ENCODE assay signal across 15 cellular contexts in the genomic region with DNA sequence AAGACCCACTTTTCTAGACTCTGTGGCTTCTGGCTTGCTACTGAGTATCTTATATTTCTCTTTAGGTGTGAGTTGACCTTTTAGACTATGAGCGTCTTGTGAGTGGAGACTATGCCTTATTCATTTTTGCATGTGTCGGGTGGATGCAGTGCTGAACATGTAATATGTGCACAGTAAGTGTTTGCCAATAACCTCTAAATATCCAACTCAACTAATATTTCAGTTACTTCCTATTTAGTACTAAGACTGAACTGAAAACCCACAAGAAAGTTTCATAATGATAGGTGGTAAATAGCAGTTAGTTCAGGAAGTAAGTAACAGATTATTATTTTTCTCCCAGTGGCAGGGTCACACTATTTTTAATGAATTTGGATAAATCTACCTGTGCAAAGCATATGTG.
DNase-seq lines count a peak whose midpoint lies in the region; ATAC-seq and TF ChIP-seq lines count a peak whose summit lies in the region.
"Had no signal": no experiment of that assay in that cellular context is flagged by ENCODE, and none has a peak within 500 bp of the region (broad histone marks: within the 10 kb centered on the region; RNA-seq: fewer than 3 reads in every experiment).

No MANE protein-coding gene starts in this region.

- H3K4me3 ChIP-seq in DND-41 (ENCODE audit: low read depth in 1 of 2, low read length in 2 of 2) (no peak overlapping the region), OCI-LY1 (ENCODE audit: low read depth, low read length, poor library complexity, severe bottlenecking) (no peak overlapping the region), mesenchymal stem cell (ENCODE audit: insufficient read depth in 1 of 2, low read depth in 1 of 2, low read length in 2 of 2) (no peak overlapping the region), uterus (no peak overlapping the region)
- H3K4me3 ChIP-seq: ovary had no signal

- no peaks in the 10 kb centered on the region for H3K36me3 ChIP-seq in DND-41 (ENCODE audit: insufficient read depth, low read length)
- no peaks in the 10 kb centered on the region for H3K36me3 ChIP-seq in OCI-LY1 (ENCODE audit: insufficient read depth, low read length)
- no peaks in the 10 kb centered on the region for H3K36me3 ChIP-seq in mesenchymal stem cell (ENCODE audit: control insufficient read depth in 1 of 2, insufficient read depth in 2 of 2, low read depth in 1 of 2, low read length in 2 of 2)
- no peaks in the 10 kb centered on the region for H3K36me3 ChIP-seq in uterus
- H3K36me3 ChIP-seq: ovary had no signal

- H2BK15ac ChIP-seq in mesenchymal stem cell (ENCODE audit: low read depth, poor library complexity, severe bottlenecking): no peak overlapping the region

- no peak for DNase-seq in DND-41
- DNase-seq in mesenchymal stem cell: no peak
- DNase-seq in uterus: no peak
- no peak for DNase-seq in HCEC 1CT
- DNase-seq: anterior cingulate cortex; effector CD8-positive, alpha-beta T cell; IMR-90; NCI-H524 treated with DMSO at 0.1 percent for 48 hours; ovary; stimulated activated CD4-positive, alpha-beta T cell treated with anti-CD3 and anti-CD28 coated beads, Interleukin-2, amount 100 ng/mL, for 48 hours; substantia nigra had no signal

- H3K4ac ChIP-seq in mesenchymal stem cell (ENCODE audit: low read depth in 1 of 2, low read length in 2 of 2): no peak overlapping the region

- H3K18ac ChIP-seq in mesenchymal stem cell (ENCODE audit: low read depth in 1 of 2, low read length in 2 of 2): no peak overlapping the region

- H3K79me1 ChIP-seq in mesenchymal stem cell (replicated peaks; ENCODE audit: low read length, poor library complexity, severe bottlenecking): no peaks in the 10 kb centered on the region

- H2BK12ac ChIP-seq in mesenchymal stem cell (ENCODE audit: low read length in 2 of 2): no peak overlapping the region

- no peak overlapping the region for H2BK5ac ChIP-seq in mesenchymal stem cell (ENCODE audit: low read depth, low read length, poor library complexity, severe bottlenecking)

- intact Hi-C loops in uterus (cut with DNase I; ENCODE audit: low total_unique reads): no loop called here

- TF ChIP-seq CTCF in DND-41 (IDR thresholded peaks at IDR 0.05; ENCODE audit: borderline replicate concordance, extremely low read depth, low read length, poor library complexity, severe bottlenecking) (no peak), OCI-LY1 (IDR thresholded peaks at IDR 0.05; ENCODE audit: low read length) (no peak), uterus (IDR thresholded peaks at IDR 0.05) (no peak)

- no peaks in the 10 kb centered on the region for H3K9me2 ChIP-seq in OCI-LY1 (ENCODE audit: low read depth, low read length)

- H3F3A ChIP-seq in OCI-LY1 (ENCODE audit: insufficient read depth, low read length): no peaks in the 10 kb centered on the region

- no peaks in the 10 kb centered on the region for H3K27me3 ChIP-seq in DND-41 (ENCODE audit: insufficient read depth, low read length, poor library complexity)
- H3K27me3 ChIP-seq in OCI-LY1 (ENCODE audit: insufficient read depth, low read length): no peaks in the 10 kb centered on the region
- no peaks in the 10 kb centered on the region for H3K27me3 ChIP-seq in mesenchymal stem cell (ENCODE audit: control insufficient read depth in 1 of 2, insufficient read depth in 1 of 2, low read length in 2 of 2)
- H3K27me3 ChIP-seq in uterus: no peaks in the 10 kb centered on the region
- H3K27me3 ChIP-seq: ovary had no signal

- H3K9me3 ChIP-seq in DND-41 (ENCODE audit: insufficient read depth, low read length, severe bottlenecking) (peaks cover 9% of the 10 kb centered on the region), OCI-LY1 (ENCODE audit: low read length) (no peaks in the 10 kb centered on the region), mesenchymal stem cell (ENCODE audit: control insufficient read depth, low read length) (no peaks in the 10 kb centered on the region), uterus (no peaks in the 10 kb centered on the region)
- H3K9me3 ChIP-seq: ovary had no signal

- no peak overlapping the region for H3K4me2 ChIP-seq in DND-41 (ENCODE audit: insufficient read depth, low read length)
- H3K4me2 ChIP-seq in OCI-LY1 (ENCODE audit: low read length): no peak overlapping the region
- no peak overlapping the region for H3K4me2 ChIP-seq in mesenchymal stem cell (ENCODE audit: low read length, poor library complexity, severe bottlenecking)

- no peak overlapping the region for H3K14ac ChIP-seq in mesenchymal stem cell (ENCODE audit: low read length in 2 of 2)

- H3K27ac ChIP-seq in DND-41 (ENCODE audit: low read length) (no peak overlapping the region; the same call in 1 of the 2 replicates), OCI-LY1 (ENCODE audit: low read depth, low read length, poor library complexity, severe bottlenecking) (no peak overlapping the region), mesenchymal stem cell (ENCODE audit: low read length, poor library complexity, severe bottlenecking) (no peak overlapping the region), uterus (no peak overlapping the region)
- H3K27ac ChIP-seq: ovary had no signal

- ATAC-seq in DND-41 (ENCODE audit: insufficient read depth, low read depth) (0 out of 3 replicates have a peak, but pooled peaks have one; percentile 14), GM19395 (IDR thresholded peaks at IDR 0.05; ENCODE audit: unreplicated experiment) (peak; percentile 86), HG03135 (IDR thresholded peaks at IDR 0.05; ENCODE audit: unreplicated experiment) (peak; percentile 85), GM19463 (IDR thresholded peaks at IDR 0.05; ENCODE audit: unreplicated experiment) (no peak)

- no peak overlapping the region for H2BK120ac ChIP-seq in mesenchymal stem cell (ENCODE audit: low read depth, low read length)

- WGBS in mesenchymal stem cell: 67% methylated on average over 2 of the region's 2 CpGs

- H4K8ac ChIP-seq in mesenchymal stem cell (ENCODE audit: low read length): no peak overlapping the region

- no peak overlapping the region for H2AK5ac ChIP-seq in mesenchymal stem cell (ENCODE audit: low read length, severe bottlenecking)

- H3K79me2 ChIP-seq in DND-41 (ENCODE audit: insufficient read depth, low read length) (no peaks in the 10 kb centered on the region), OCI-LY1 (ENCODE audit: insufficient read depth, low read length) (no peaks in the 10 kb centered on the region)

- no peak overlapping the region for H3K9ac ChIP-seq in DND-41 (ENCODE audit: low read depth, low read length)
- no peak overlapping the region for H3K9ac ChIP-seq in OCI-LY1 (ENCODE audit: low read length)
- no peak overlapping the region for H3K9ac ChIP-seq in mesenchymal stem cell (ENCODE audit: low read length)

- H2AFZ ChIP-seq in DND-41 (ENCODE audit: low read depth, low read length) (0 out of 2 replicates have a peak overlapping the region, but pooled peaks have one; percentile 7), OCI-LY1 (ENCODE audit: low read length) (0 out of 2 replicates have a peak overlapping the region, but pooled peaks have one; percentile 15), mesenchymal stem cell (ENCODE audit: low read depth, low read length) (no peak overlapping the region)

- H4K91ac ChIP-seq in mesenchymal stem cell (ENCODE audit: low read length): no peak overlapping the region

- H4K20me1 ChIP-seq in DND-41 (ENCODE audit: insufficient read depth, low read length) (no peaks in the 10 kb centered on the region), OCI-LY1 (ENCODE audit: insufficient read depth, low read length) (no peaks in the 10 kb centered on the region)

- TF ChIP-seq POLR2A in uterus (IDR thresholded peaks at IDR 0.05): no peak

- H3K23ac ChIP-seq in mesenchymal stem cell (ENCODE audit: low read length in 2 of 2): no peak overlapping the region

- peaks cover 9% of the 10 kb centered on the region for H3K4me1 ChIP-seq in DND-41 (ENCODE audit: insufficient read depth, low read length)
- peaks cover 6% of the 10 kb centered on the region for H3K4me1 ChIP-seq in OCI-LY1 (ENCODE audit: insufficient read depth, low read length, severe bottlenecking)
- H3K4me1 ChIP-seq in mesenchymal stem cell (ENCODE audit: control insufficient read depth, insufficient read depth, low read depth, low read length): no peaks in the 10 kb centered on the region
- no peaks in the 10 kb centered on the region for H3K4me1 ChIP-seq in uterus
